23 cellular contexts compared by ENCODE assay signal in genomic region chr12:125271850-125272249, GRCh38.
"Had no signal": no experiment of that assay in that cellular context is flagged by ENCODE, and none has a peak within 500 bp of the region (broad histone marks: within the 10 kb centered on the region; RNA-seq: fewer than 3 reads in every experiment).

No MANE protein-coding gene starts in this region.

- H3K4me2 ChIP-seq: PC-9 had no signal

- H3K27ac ChIP-seq: PC-9 had no signal

- DNase-seq: activated CD4-positive, alpha-beta T cell treated with anti-CD3 and anti-CD28 coated beads for 1 hour; activated CD4-positive, alpha-beta T cell treated with anti-CD3 and anti-CD28 coated beads, Interleukin-2, amount 10 ng/mL, durations not matched to agents 24 days and 14 days; activated CD4-positive, alpha-beta T cell treated with anti-CD3 and anti-CD28 coated beads, Interleukin-2, amount 50 U/mL, for 48 hours; activated CD8-positive, alpha-beta memory T cell treated with anti-CD3 and anti-CD28 coated beads, Interleukin-2, amount 10 ng/mL, durations not matched to agents 7 days and 5 days; activated effector memory CD4-positive, alpha-beta T cell treated with Interleukin-2 at 50 U/mL for 16 hours; activated naive CD4-positive, alpha-beta T cell; activated T-cell treated with anti-CD3 and anti-CD28 coated beads, Interleukin-2, amount 50 U/mL, for 24 hours; amniotic stem cell; MM.1S; NCI-H1105; NCI-H1436; NCI-H187 treated with DMSO at 0.1 percent for 48 hours; NCI-H2081 treated with DMSO at 0.1 percent for 48 hours; NCI-H510A treated with DMSO at 0.1 percent for 48 hours; NCI-H774; PC-9; SHP77 treated with DMSO at 0.1 percent for 48 hours had no signal

- H3K36me3 Mint-ChIP-seq: activated CD8-positive, alpha-beta memory T cell treated with anti-CD3 and anti-CD28 coated beads, Interleukin-2, amount 10 ng/mL, durations not matched to agents 7 days and 5 days; activated naive CD4-positive, alpha-beta T cell treated with anti-CD3 and anti-CD28 coated beads, Interleukin-2, amount 50 U/mL, for 24 hours; brain; WTC11 had no signal

- H3K4me1 Mint-ChIP-seq: activated CD4-positive, alpha-beta T cell treated with anti-CD3 and anti-CD28 coated beads, Interleukin-2, amount 10 ng/mL, durations not matched to agents 24 days and 14 days; activated CD8-positive, alpha-beta memory T cell treated with anti-CD3 and anti-CD28 coated beads, Interleukin-2, amount 10 ng/mL, durations not matched to agents 7 days and 5 days; activated naive CD4-positive, alpha-beta T cell treated with anti-CD3 and anti-CD28 coated beads, Interleukin-2, amount 50 U/mL, for 24 hours; central memory CD8-positive, alpha-beta T cell had no signal

- H3K4me3 ChIP-seq: PC-9 had no signal

- H3K27ac Mint-ChIP-seq: activated CD4-positive, alpha-beta T cell treated with anti-CD3 and anti-CD28 coated beads, Interleukin-2, amount 10 ng/mL, durations not matched to agents 24 days and 14 days; activated CD8-positive, alpha-beta memory T cell treated with anti-CD3 and anti-CD28 coated beads, Interleukin-2, amount 10 ng/mL, durations not matched to agents 7 days and 5 days; activated naive CD4-positive, alpha-beta T cell treated with anti-CD3 and anti-CD28 coated beads, Interleukin-2, amount 50 U/mL, for 24 hours; activated T-cell treated with anti-CD3 and anti-CD28 coated beads, Interleukin-2, amount 50 U/mL, for 24 hours; activated T-helper 1 cell treated with anti-CD3 and anti-CD28 coated beads, Interleukin-12 subunit alpha, Interleukin-12 subunit beta, Interleukin-2, Interleukin-4 antibody, amounts not matched to agents 30 ng/mL and 10 ng/mL and 1 ng/mL, durations not matched to agents 14 hours and 24 hours and 36 hours; T-helper 1 cell treated with Interleukin-12 subunit alpha and Interleukin-12 subunit beta and Interleukin-4 antibody, amounts not matched to agents 30 μg/mL and 1 μg/mL, for 36 hours; WTC11 had no signal

- H3K27me3 Mint-ChIP-seq: activated CD8-positive, alpha-beta memory T cell treated with anti-CD3 and anti-CD28 coated beads, Interleukin-2, amount 10 ng/mL, durations not matched to agents 7 days and 5 days had no signal

- H3K4me3 Mint-ChIP-seq: activated CD4-positive, alpha-beta T cell treated with anti-CD3 and anti-CD28 coated beads, Interleukin-2, amount 10 ng/mL, durations not matched to agents 24 days and 14 days; activated CD8-positive, alpha-beta memory T cell treated with anti-CD3 and anti-CD28 coated beads, Interleukin-2, amount 10 ng/mL, durations not matched to agents 7 days and 5 days; activated naive CD4-positive, alpha-beta T cell treated with anti-CD3 and anti-CD28 coated beads, Interleukin-2, amount 50 U/mL, for 24 hours; activated T-cell treated with anti-CD3 and anti-CD28 coated beads, Interleukin-2, amount 50 U/mL, for 24 hours; activated T-helper 1 cell treated with anti-CD3 and anti-CD28 coated beads, Interleukin-12 subunit alpha, Interleukin-12 subunit beta, Interleukin-2, Interleukin-4 antibody, amounts not matched to agents 30 ng/mL and 10 ng/mL and 1 ng/mL, durations not matched to agents 14 hours and 24 hours and 36 hours; brain; central memory CD8-positive, alpha-beta T cell; T-helper 1 cell treated with Interleukin-12 subunit alpha and Interleukin-12 subunit beta and Interleukin-4 antibody, amounts not matched to agents 30 μg/mL and 1 μg/mL, for 36 hours; WTC11 had no signal

- H3K9me3 Mint-ChIP-seq: activated CD4-positive, alpha-beta T cell treated with anti-CD3 and anti-CD28 coated beads, Interleukin-2, amount 10 ng/mL, durations not matched to agents 24 days and 14 days; activated naive CD4-positive, alpha-beta T cell treated with anti-CD3 and anti-CD28 coated beads, Interleukin-2, amount 50 U/mL, for 24 hours; activated T-cell treated with anti-CD3 and anti-CD28 coated beads, Interleukin-2, amount 50 U/mL, for 24 hours; activated T-helper 1 cell treated with anti-CD3 and anti-CD28 coated beads, Interleukin-12 subunit alpha, Interleukin-12 subunit beta, Interleukin-2, Interleukin-4 antibody, amounts not matched to agents 30 ng/mL and 10 ng/mL and 1 ng/mL, durations not matched to agents 14 hours and 24 hours and 36 hours; central memory CD8-positive, alpha-beta T cell; T-helper 1 cell treated with Interleukin-12 subunit alpha and Interleukin-12 subunit beta and Interleukin-4 antibody, amounts not matched to agents 30 μg/mL and 1 μg/mL, for 36 hours; WTC11 had no signal

- ATAC-seq: activated CD8-positive, alpha-beta memory T cell treated with anti-CD3 and anti-CD28 coated beads, Interleukin-2, amount 10 ng/mL, durations not matched to agents 7 days and 5 days; WTC11 had no signal

- H2AFZ ChIP-seq: PC-9 had no signal
